Comparison of ENCODE assay signal across 8 cellular contexts in the genomic region with DNA sequence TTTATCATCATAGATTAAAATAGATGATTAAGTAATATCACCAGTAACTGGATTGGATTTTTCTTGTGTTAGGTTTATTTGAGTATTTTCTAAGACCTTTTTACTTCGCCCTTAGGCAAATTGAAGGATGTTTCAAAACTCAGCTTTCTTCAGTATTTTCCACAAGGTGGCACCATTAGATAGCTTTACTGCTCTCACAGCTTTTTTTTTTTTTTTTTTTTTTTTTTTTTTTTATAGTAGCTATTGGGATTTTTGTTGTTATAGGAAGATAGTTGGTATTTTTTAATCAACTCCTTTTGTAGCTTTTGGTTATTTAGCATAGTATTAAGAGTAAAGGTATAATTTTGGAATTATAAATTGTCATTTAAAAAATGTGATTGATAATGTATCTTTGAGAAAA. TPM values are rescaled to one million over a fixed set of nuclear protein-coding genes. Genes with fewer than 3 reads are reported as not detected.
DNase-seq lines count a peak whose midpoint lies in the region; ATAC-seq, FAIRE-seq and TF ChIP-seq lines count a peak whose summit lies in the region.
"Not testable (repeated sequence)": the region's sequence is repeated elsewhere in the genome, so short reads cannot be mapped to it uniquely, and the experiment has no call there.

No MANE protein-coding gene starts in this region.

- H2AFZ ChIP-seq in Karpas-422 (ENCODE audit: low read length); OCI-LY1 (ENCODE audit: low read length); HepG2 (ENCODE audit: low read length): not testable (repeated sequence)

- H3K9me3 Mint-ChIP-seq in osteocyte (ENCODE audit: unreplicated experiment): not testable (repeated sequence)

- H3K9ac ChIP-seq in Karpas-422 (ENCODE audit: low read length); OCI-LY1 (ENCODE audit: low read length); adipocyte (ENCODE audit: low read length); HepG2 (ENCODE audit: insufficient read depth, low read depth, low read length): not testable (repeated sequence)

- POLR2A ChIA-PET in AG04450 (lab: Yijun Ruan, JAX) (interaction anchor here (0.6 to 1.2 kb wide), 3 partner anchors 132 to 248 kb away, joined by 3 to 17 read pairs (median 6); partner anchors contain the start of gene LRRC17), HepG2 (lab: Yijun Ruan, JAX) (interaction anchor here (0.6 to 1.0 kb wide), 2 partner anchors 304 to 388 kb away, joined by 4 to 8 read pairs; no protein-coding TSS in a partner anchor)

- TF ChIP-seq POLR2A in HepG2 (IDR thresholded peaks at IDR 0.05; ENCODE audit: insufficient read depth in 1 of 2, low read depth in 2 of 2, low read length in 2 of 2): not testable (repeated sequence)

- FAIRE-seq in HepG2 (lab: Jason Lieb, UNC): peak; percentile 80

- H3K27me3 Mint-ChIP-seq in osteocyte (ENCODE audit: unreplicated experiment): not testable (repeated sequence)

- TF ChIP-seq EP300 in HepG2 (IDR thresholded peaks at IDR 0.05; ENCODE audit: low read depth in 2 of 2, low read length in 2 of 2); HepG2 (CRISPR knock-in tag; IDR thresholded peaks at IDR 0.05; ENCODE audit: borderline replicate concordance): not testable (repeated sequence)

- not testable (repeated sequence) for H4K20me1 ChIP-seq in Karpas-422 (ENCODE audit: insufficient read depth, low read depth, low read length); OCI-LY1 (ENCODE audit: insufficient read depth, low read length); HepG2 (ENCODE audit: insufficient read depth, low read length)

- not testable (repeated sequence) for BruUV-seq in HepG2 (replicated peaks; lab: Mats Ljungman, UMichigan)

- H3K27me3 ChIP-seq in AG04450 (ENCODE audit: control insufficient read depth, insufficient read depth, low read length); Karpas-422 (ENCODE audit: low read length); OCI-LY1 (ENCODE audit: insufficient read depth, low read length); adipocyte (replicated peaks; ENCODE audit: control insufficient read depth, insufficient read depth, low read length); HepG2 (ENCODE audit: control insufficient read depth in 1 of 2, insufficient read depth in 2 of 2, low read length in 2 of 2): not testable (repeated sequence)

- not testable (repeated sequence) for H3K4me1 Mint-ChIP-seq in osteocyte (ENCODE audit: unreplicated experiment)

- not testable (repeated sequence) for H3F3A ChIP-seq in OCI-LY1 (ENCODE audit: insufficient read depth, low read length)

- H3K79me2 ChIP-seq in Karpas-422 (ENCODE audit: low read length); OCI-LY1 (ENCODE audit: insufficient read depth, low read length); HepG2 (ENCODE audit: insufficient read depth, low read length): not testable (repeated sequence)

- in situ Hi-C loops in HepG2 (cut with HindIII; ENCODE audit: extremely low pct_ligation_motif_present, low pct_unique_long_range_greater_than_20kb): loop anchor here (25.0 kb wide), 1 partner anchor 304 kb away; the partner anchor contains the start of gene FBXL13

- not testable (repeated sequence) for TF ChIP-seq RAD21 in HepG2 (CRISPR knock-in tag; IDR thresholded peaks at IDR 0.05)

- not testable (repeated sequence) for H3K4me3 Mint-ChIP-seq in osteocyte (ENCODE audit: unreplicated experiment)

- H3K27ac Mint-ChIP-seq in osteocyte (ENCODE audit: unreplicated experiment): not testable (repeated sequence)

- not testable (repeated sequence) for H3K27ac ChIP-seq in AG04450 (ENCODE audit: low read depth, low read length); Karpas-422 (ENCODE audit: low read length); OCI-LY1 (ENCODE audit: low read depth, low read length, poor library complexity, severe bottlenecking); HepG2 (ENCODE audit: extremely low read length, insufficient read depth, low read length)

- not testable (repeated sequence) for H3K4me2 ChIP-seq in Karpas-422 (ENCODE audit: low read depth, low read length, poor library complexity, severe bottlenecking); OCI-LY1 (ENCODE audit: low read length); HepG2 (ENCODE audit: low read depth, low read length)

- H3K9me3 ChIP-seq in AG04450 (ENCODE audit: control insufficient read depth, insufficient read depth, low read length); Karpas-422 (ENCODE audit: low read length); OCI-LY1 (ENCODE audit: low read length); adipocyte (ENCODE audit: control insufficient read depth, low read length); HepG2 (ENCODE audit: low read length): not testable (repeated sequence)

- 92% methylated on average over 1 of the region's 1 CpG for WGBS in HepG2 (ENCODE audit: low lambda C conversion rate)

- CTCF ChIA-PET in AG04450 (lab: Charles Lee) (interaction anchor here (0.6 to 1.9 kb wide), 18 partner anchors 12 to 546 kb away, joined by 3 to 50 read pairs (median 6); partner anchors contain the start of genes ARMC10 and FBXL13), HepG2 (lab: Yijun Ruan, JAX; ENCODE audit: low intra/inter-chr PET ratio, low total read pairs) (interaction anchor here (1.2 kb wide), 1 partner anchor 304 kb away, joined by 4 read pairs; no protein-coding TSS in a partner anchor)

- H3K4me3 ChIP-seq in AG04450 (ENCODE audit: low read depth, low read length); Karpas-422 (ENCODE audit: low read length); OCI-LY1 (ENCODE audit: low read depth, low read length, poor library complexity, severe bottlenecking); adipocyte (ENCODE audit: low read length); fibroblast of mammary gland (ENCODE audit: control insufficient read depth, low read depth, low read length); HepG2 (replicated peaks in 1 of 3; ENCODE audit: insufficient read depth in 1 of 3, low read depth in 2 of 3, low read length in 3 of 3): not testable (repeated sequence)

- H3K4me1 ChIP-seq in Karpas-422 (ENCODE audit: low read length); OCI-LY1 (ENCODE audit: insufficient read depth, low read length, severe bottlenecking); adipocyte (ENCODE audit: control insufficient read depth, insufficient read depth, low read length); HepG2 (ENCODE audit: insufficient read depth, low read length): not testable (repeated sequence)

- H3K36me3 ChIP-seq in Karpas-422 (ENCODE audit: insufficient read depth, low read length); OCI-LY1 (ENCODE audit: insufficient read depth, low read length); adipocyte (ENCODE audit: control insufficient read depth, insufficient read depth, low read length, severe bottlenecking); HepG2 (replicated peaks in 1 of 2; ENCODE audit: control insufficient read depth in 1 of 2, insufficient read depth in 2 of 2, low read length in 2 of 2): not testable (repeated sequence)

- intact Hi-C loops in HepG2 (cut with micrococcal nuclease; ENCODE audit: unreplicated experiment): not testable (repeated sequence)

- not testable (repeated sequence) for H3K36me3 Mint-ChIP-seq in osteocyte (ENCODE audit: unreplicated experiment)

- TF ChIP-seq CTCF in AG04450 (IDR thresholded peaks at IDR 0.05; ENCODE audit: low read depth, low read length) (peak; percentile 30; the same call in 1 of the 2 replicates), OCI-LY1 (IDR thresholded peaks at IDR 0.05; ENCODE audit: low read length) (peak; percentile 10; the same call in 1 of the 2 replicates), fibroblast of mammary gland (conservative IDR thresholded peaks at IDR 0.05; ENCODE audit: control insufficient read depth, insufficient read depth, low read depth, low read length) (peak; percentile 20), osteocyte (IDR thresholded peaks at IDR 0.05) (peak; percentile 52)
- TF ChIP-seq CTCF in HepG2 (CRISPR knock-in tag; IDR thresholded peaks at IDR 0.05): not testable (repeated sequence)

- not testable (repeated sequence) for H3K9me2 ChIP-seq in Karpas-422 (replicated peaks; ENCODE audit: insufficient read depth, low read length); OCI-LY1 (ENCODE audit: low read depth, low read length)

- not testable (repeated sequence) for DNase-seq in AG04450 (ENCODE audit: low read depth, low spot score); HepG2 (ENCODE audit: low spot score); osteocyte (ENCODE audit: extremely low spot score, unreplicated experiment)
- DNase-seq in ELR (ENCODE audit: low read depth) (peak; percentile 49), Karpas-422 (peak; percentile 66), adipocyte (ENCODE audit: low read depth) (peak; percentile 32), fibroblast of mammary gland (ENCODE audit: low read depth) (peak; percentile 18)

- ATAC-seq in HepG2: not testable (repeated sequence)

RNA-seq across cellular contexts. Expression of gene FAM185A, which starts 9.4 kb away (rescaled TPM):
- polyA plus RNA-seq in AG04450 (2011; rRNA removed) (3.4 and 4.0 TPM in 2 replicates), HepG2 (2011; rRNA removed) (5.0 and 5.4 TPM in 2 replicates)
- polyA minus RNA-seq in AG04450 (2011; rRNA and poly(A)+ RNA removed): 4.8 and 7.6 TPM in 2 replicates
- 3.5 and 4.0 TPM in 2 replicates for total RNA-seq in Karpas-422 (2014; rRNA removed; shearing (Covaris generic); ENCODE audit: low replicate concordance)
- total RNA-seq in HepG2 (2016; rRNA removed; fragmentation: Illumina TruSeq; extraction: Trizol) (11.6 and 12.9 TPM in 2 replicates), osteocyte (6.8 and 7.8 TPM in 2 replicates)
- 5.0 and 6.2 TPM in 2 replicates for total RNA-seq in HepG2 (2016; cell fraction: cytosol; rRNA removed; fragmentation: Illumina TruSeq; extraction: Trizol; ENCODE audit: low read depth)
- total RNA-seq in HepG2 (2016; cell fraction: insoluble cytoplasmic fraction; rRNA removed; fragmentation: Illumina TruSeq; extraction: Trizol): 10.9 and 11.9 TPM in 2 replicates
- 4.1 and 5.3 TPM in 2 replicates for total RNA-seq in HepG2 (2016; cell fraction: membrane; rRNA removed; fragmentation: Illumina TruSeq; extraction: Trizol)
- total RNA-seq in HepG2 (2016; cell fraction: nucleus; rRNA removed; fragmentation: Illumina TruSeq; extraction: Trizol): 18.2 and 19.6 TPM in 2 replicates
- 4.1 and 5.4 TPM in 2 replicates for polyA plus RNA-seq in HepG2 (2011; cell fraction: cytosol; rRNA removed)
- polyA plus RNA-seq in HepG2 (2011; cell fraction: nucleus; rRNA removed): 15.7 and 15.8 TPM in 2 replicates
- 1.7 and 5.4 TPM in 2 replicates for polyA plus RNA-seq in HepG2 (2012)
- polyA plus RNA-seq in HepG2 (2016; cell fraction: cytosol; fragmentation: Illumina TruSeq; extraction: Trizol; ENCODE audit: low read depth): 1.1 and 1.3 TPM in 2 replicates
- 9.7 and 10.4 TPM in 2 replicates for polyA plus RNA-seq in HepG2 (2016; cell fraction: insoluble cytoplasmic fraction; fragmentation: Illumina TruSeq; extraction: Trizol; ENCODE audit: low read depth)
- polyA plus RNA-seq in HepG2 (2016; cell fraction: membrane; fragmentation: Illumina TruSeq; extraction: Trizol; ENCODE audit: low read depth): 2.2 and 2.6 TPM in 2 replicates
- polyA plus RNA-seq in HepG2 (2016; cell fraction: nucleus; fragmentation: Illumina TruSeq; extraction: Trizol; ENCODE audit: insufficient read depth, low read depth): 10.1 and 11.2 TPM in 2 replicates
- polyA minus RNA-seq in HepG2 (2011; rRNA and poly(A)+ RNA removed; ENCODE audit: low replicate concordance): 12.2 TPM in 2 replicates
- 5.0 and 6.1 TPM in 2 replicates for polyA minus RNA-seq in HepG2 (2011; cell fraction: cytosol; rRNA and poly(A)+ RNA removed)
- 25.9 and 26.7 TPM in 2 replicates for polyA minus RNA-seq in HepG2 (2011; cell fraction: nucleus; rRNA and poly(A)+ RNA removed)
